ENCODE assay signal across 9 cellular contexts in genomic region chr12:113040722-113041168, GRCh38. TPM values are rescaled to one million over a fixed set of nuclear protein-coding genes. Genes with fewer than 3 reads are reported as not detected.
DNase-seq lines count a peak whose midpoint lies in the region; ATAC-seq, FAIRE-seq and TF ChIP-seq lines count a peak whose summit lies in the region.
"Had no signal": no experiment of that assay in that cellular context is flagged by ENCODE, and none has a peak within 500 bp of the region (broad histone marks: within the 10 kb centered on the region; RNA-seq: fewer than 3 reads in every experiment).

No MANE protein-coding gene starts in this region.

- H3K9me3 ChIP-seq in PC-9 (ENCODE audit: insufficient read depth, low read depth): no peaks in the 10 kb centered on the region
- no peaks in the 10 kb centered on the region for H3K9me3 ChIP-seq in pancreas
- H3K9me3 ChIP-seq: Peyer's patch had no signal

- no peaks in the 10 kb centered on the region for H3K36me3 ChIP-seq in PC-9 (ENCODE audit: low read depth)
- H3K36me3 ChIP-seq in pancreas: no peaks in the 10 kb centered on the region
- H3K36me3 ChIP-seq: Peyer's patch had no signal

- no peaks in the 10 kb centered on the region for H3K79me2 ChIP-seq in PC-9 (ENCODE audit: low read depth)

- H3F3A ChIP-seq in PC-9 (ENCODE audit: insufficient read depth, low read depth): peaks cover 14% of the 10 kb centered on the region; the same call in 1 of the 2 replicates

- no peaks in the 10 kb centered on the region for H3K9me2 ChIP-seq in PC-9 (ENCODE audit: insufficient read depth)

- BruUV-seq in PC-9 (replicated peaks; lab: Mats Ljungman, UMichigan): no TSS peak

- H3K27ac ChIP-seq in PC-9: peak overlapping the region; percentile 78
- no peak overlapping the region for H3K27ac ChIP-seq in pancreas
- H3K27ac ChIP-seq: Peyer's patch had no signal

- ATAC-seq in pancreas (peak in 3 of 4 donors; percentile 79 to 89 (median 79)), GM19463 (IDR thresholded peaks at IDR 0.05; ENCODE audit: unreplicated experiment) (no peak), HG03280 (IDR thresholded peaks at IDR 0.05; ENCODE audit: unreplicated experiment) (no peak)

- H3K4me1 ChIP-seq in PC-9 (replicated peaks; ENCODE audit: insufficient read depth): peaks cover 20% of the 10 kb centered on the region
- no peaks in the 10 kb centered on the region for H3K4me1 ChIP-seq in pancreas
- H3K4me1 ChIP-seq: Peyer's patch had no signal

- no peaks in the 10 kb centered on the region for H3K27me3 ChIP-seq in PC-9 (ENCODE audit: insufficient read depth, low read depth)
- H3K27me3 ChIP-seq in pancreas: no peaks in the 10 kb centered on the region
- H3K27me3 ChIP-seq: Peyer's patch had no signal

- H3K4me3 ChIP-seq in PC-9 (no peak overlapping the region), fibroblast of pulmonary artery (replicated peaks; ENCODE audit: low read depth, low read length) (no peak overlapping the region), pancreas (no peak overlapping the region)
- H3K4me3 ChIP-seq: Peyer's patch had no signal

- H4K20me1 ChIP-seq in PC-9 (ENCODE audit: insufficient read depth): no peaks in the 10 kb centered on the region

- POLR2A ChIA-PET in PC-9 (lab: Charles Lee; ENCODE audit: unreplicated experiment): interaction anchor here (0.6 to 0.9 kb wide), 2 partner anchors 12 to 142 kb away, joined by 3 to 4 read pairs; no protein-coding TSS in a partner anchor

- H2AFZ ChIP-seq in PC-9: peak overlapping the region; percentile 65

- intact Hi-C loops in PC-9 (cut with micrococcal nuclease; ENCODE audit: unreplicated experiment) (no loop called here), pancreas (cut with DNase I) (loop anchor here in 1 of 3 donors (10.0 kb wide), 1 partner anchor 54 kb away; no protein-coding TSS in a partner anchor)

- TF ChIP-seq POLR2A in erythroblast (IDR thresholded peaks at IDR 0.05; ENCODE audit: low read length): no peak

- DNase-seq in DMS53 (lab: John Stamatoyannopoulos, UW) (peak; percentile 55), PC-9 (peak; percentile 65 to 96), fibroblast of pulmonary artery (ENCODE audit: low read depth) (peak; percentile 99), pancreas (peak in 1 of 6 donors; percentile 37), erythroblast (lab: John Stamatoyannopoulos, UW) (no peak), RPMI8226 (no peak)

- WGBS in pancreas, 2 donors: 55 to 68% methylated on average over 6 of the region's 6 CpGs

- CTCF ChIA-PET in PC-9 (lab: Charles Lee): interaction anchor here (0.5 to 1.3 kb wide), 4 partner anchors 48 to 344 kb away, joined by 4 to 28 read pairs (median 6); no protein-coding TSS in a partner anchor

- TF ChIP-seq CTCF in PC-9 (conservative IDR thresholded peaks at IDR 0.05): no peak
- no peak for TF ChIP-seq CTCF in fibroblast of pulmonary artery (IDR thresholded peaks at IDR 0.05; ENCODE audit: low read length, missing control alignments)
- no peak for TF ChIP-seq CTCF in pancreas (IDR thresholded peaks at IDR 0.05)

- H3K4me2 ChIP-seq in PC-9: peak overlapping the region; percentile 53

- FAIRE-seq in pancreas (lab: Jason Lieb, UNC): no peak

RNA-seq across cellular contexts. Expression of gene DTX1, which starts 15.8 kb away (rescaled TPM):
- 0.13 and 0.25 TPM in 2 replicates for total RNA-seq in PC-9 (2021)
- total RNA-seq in pancreas: 1 to 10 TPM; 3.5 to 8.1 (median 5.6) TPM
- polyA plus RNA-seq in pancreas: 1 to 10 TPM; 4.0 to 6.1 TPM

Comparison
In these comparisons a context has a peak if more than half of its experiments do, and no peak if none do; other contexts are left out.
1. DNase-seq: peak in DMS53 (single experiment), PC-9 (2 of 2) and fibroblast of pulmonary artery (single experiment); none in erythroblast (0 of 2) and RPMI8226 (single experiment).
2. ATAC-seq: peak in pancreas (3 of 4); none in GM19463 (single experiment) and HG03280 (single experiment).